1 cellular context compared by ENCODE assay signal in the genomic region with DNA sequence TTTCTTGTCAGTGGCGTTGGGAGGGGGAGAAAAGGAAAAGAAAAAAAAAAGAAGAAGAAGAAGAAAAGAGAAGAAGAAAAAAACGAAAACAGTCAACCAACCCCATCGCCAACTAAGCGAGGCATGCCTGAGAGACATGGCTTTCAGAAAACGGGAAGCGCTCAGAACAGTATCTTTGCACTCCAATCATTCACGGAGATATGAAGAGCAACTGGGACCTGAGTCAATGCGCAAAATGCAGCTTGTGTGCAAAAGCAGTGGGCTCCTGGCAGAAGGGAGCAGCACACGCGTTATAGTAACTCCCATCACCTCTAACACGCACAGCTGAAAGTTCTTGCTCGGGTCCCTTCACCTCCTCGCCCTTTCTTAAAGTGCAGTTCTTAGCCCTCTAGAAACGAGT.
TF ChIP-seq lines count a peak whose summit lies in the region.

No MANE protein-coding gene starts in this region.

TF ChIP-seq in WTC11, 78 proteins besides CTCF, POLR2A, EP300 and RAD21 (continued from another document):
- TF ChIP-seq, protein P1, sequence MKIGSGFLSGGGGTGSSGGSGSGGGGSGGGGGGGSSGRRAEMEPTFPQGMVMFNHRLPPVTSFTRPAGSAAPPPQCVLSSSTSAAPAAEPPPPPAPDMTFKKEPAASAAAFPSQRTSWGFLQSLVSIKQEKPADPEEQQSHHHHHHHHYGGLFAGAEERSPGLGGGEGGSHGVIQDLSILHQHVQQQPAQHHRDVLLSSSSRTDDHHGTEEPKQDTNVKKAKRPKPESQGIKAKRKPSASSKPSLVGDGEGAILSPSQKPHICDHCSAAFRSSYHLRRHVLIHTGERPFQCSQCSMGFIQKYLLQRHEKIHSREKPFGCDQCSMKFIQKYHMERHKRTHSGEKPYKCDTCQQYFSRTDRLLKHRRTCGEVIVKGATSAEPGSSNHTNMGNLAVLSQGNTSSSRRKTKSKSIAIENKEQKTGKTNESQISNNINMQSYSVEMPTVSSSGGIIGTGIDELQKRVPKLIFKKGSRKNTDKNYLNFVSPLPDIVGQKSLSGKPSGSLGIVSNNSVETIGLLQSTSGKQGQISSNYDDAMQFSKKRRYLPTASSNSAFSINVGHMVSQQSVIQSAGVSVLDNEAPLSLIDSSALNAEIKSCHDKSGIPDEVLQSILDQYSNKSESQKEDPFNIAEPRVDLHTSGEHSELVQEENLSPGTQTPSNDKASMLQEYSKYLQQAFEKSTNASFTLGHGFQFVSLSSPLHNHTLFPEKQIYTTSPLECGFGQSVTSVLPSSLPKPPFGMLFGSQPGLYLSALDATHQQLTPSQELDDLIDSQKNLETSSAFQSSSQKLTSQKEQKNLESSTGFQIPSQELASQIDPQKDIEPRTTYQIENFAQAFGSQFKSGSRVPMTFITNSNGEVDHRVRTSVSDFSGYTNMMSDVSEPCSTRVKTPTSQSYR (CRISPR knock-in tag; IDR thresholded peaks at IDR 0.05): no peak
- TF ChIP-seq E2F4 (CRISPR knock-in tag; IDR thresholded peaks at IDR 0.05; ENCODE audit: borderline replicate concordance, low read depth) (no peak), FOXP4 (CRISPR knock-in tag; IDR thresholded peaks at IDR 0.05) (no peak), MYBL2 (CRISPR knock-in tag; IDR thresholded peaks at IDR 0.05) (no peak), HMGA2 (CRISPR knock-in tag; IDR thresholded peaks at IDR 0.05) (no peak), RELA (CRISPR knock-in tag; IDR thresholded peaks at IDR 0.05; ENCODE audit: borderline replicate concordance) (no peak), MXD4 (CRISPR knock-in tag; IDR thresholded peaks at IDR 0.05; ENCODE audit: borderline replicate concordance) (no peak), CBFB (CRISPR knock-in tag; IDR thresholded peaks at IDR 0.05; ENCODE audit: low read depth) (no peak), ZNF532 (CRISPR knock-in tag; IDR thresholded peaks at IDR 0.05; ENCODE audit: borderline replicate concordance) (no peak), PREB (CRISPR knock-in tag; IDR thresholded peaks at IDR 0.05; ENCODE audit: borderline replicate concordance) (no peak)
